Comparison of ENCODE assay signal across 17 cellular contexts in the genomic region with DNA sequence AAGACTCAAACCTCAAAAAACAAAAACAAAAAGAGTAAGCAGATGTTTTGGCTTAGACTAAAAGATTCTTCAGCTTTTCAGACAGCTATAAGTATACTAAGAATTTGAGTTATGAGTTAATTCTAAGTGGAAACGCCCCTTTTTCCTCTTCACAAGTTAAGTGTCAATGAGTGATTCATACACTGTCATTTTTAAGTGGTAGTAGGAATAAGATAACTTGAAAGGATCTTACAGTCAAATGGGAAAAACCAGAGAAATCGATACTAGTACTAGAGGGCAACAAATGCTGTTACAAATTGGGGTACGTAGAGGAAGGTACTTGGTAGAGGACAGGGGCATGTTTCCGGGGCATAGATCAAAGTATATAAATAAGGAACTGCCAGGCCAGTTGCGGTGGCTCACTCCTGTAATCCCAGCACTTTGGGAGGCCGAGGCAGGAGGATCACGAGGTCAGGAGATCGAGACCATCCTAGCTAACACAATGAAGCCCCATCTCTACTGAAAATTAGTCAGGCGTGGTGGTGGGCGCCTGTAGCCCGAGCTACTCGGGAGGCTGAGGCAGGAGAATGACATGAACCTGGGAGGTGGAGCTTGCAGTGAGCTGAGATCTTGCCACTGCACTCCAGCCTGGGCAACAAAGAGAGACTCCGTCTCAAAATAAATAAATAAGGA. TPM values are rescaled to one million over a fixed set of nuclear protein-coding genes. Genes with fewer than 3 reads are reported as not detected.
DNase-seq lines count a peak whose midpoint lies in the region; ATAC-seq and TF ChIP-seq lines count a peak whose summit lies in the region.
"Had no signal": no experiment of that assay in that cellular context is flagged by ENCODE, and none has a peak within 500 bp of the region (broad histone marks: within the 10 kb centered on the region; RNA-seq: fewer than 3 reads in every experiment).

No MANE protein-coding gene starts in this region.

- peaks cover 8 to 78% (median 57%) of the 10 kb centered on the region in 4 donors for H3K4me1 Mint-ChIP-seq in CD4-positive, CD25-positive, alpha-beta regulatory T cell
- H3K4me1 Mint-ChIP-seq in CD8-positive, alpha-beta T cell (ENCODE audit: low read depth), result peaks cover 63% of the 10 kb centered on the region
- peaks cover 33% of the 10 kb centered on the region for H3K4me1 Mint-ChIP-seq in activated T-helper 2 cell treated with anti-CD3 and anti-CD28 coated beads, Interferon-gamma antibody, Interleukin-2, Interleukin-4, amounts not matched to agents 10 μg/mL and 5 μg/mL and 100 μg/mL, durations not matched to agents 14 hours and 24 hours and 36 hours (ENCODE audit: low read depth)
- peaks cover 42 to 73% (median 62%) of the 10 kb centered on the region in 7 donors for H3K4me1 Mint-ChIP-seq in naive thymus-derived CD4-positive, alpha-beta T cell

- peaks cover 66% of the 10 kb centered on the region for H3K36me3 ChIP-seq in CD4-positive, CD25-positive, alpha-beta regulatory T cell (ENCODE audit: control insufficient read depth, insufficient read depth, low read length)
- H3K36me3 ChIP-seq in CD8-positive, alpha-beta T cell (ENCODE audit: insufficient read depth, low read length), result peaks cover 56% of the 10 kb centered on the region
- H3K36me3 ChIP-seq in naive thymus-derived CD4-positive, alpha-beta T cell (ENCODE audit: control insufficient read depth in 2 of 3, insufficient read depth in 3 of 3, low read length in 3 of 3), result peaks cover 19 to 59% (median 39%) of the 10 kb centered on the region in 3 experiments
- H3K36me3 ChIP-seq: ovary had no signal

- intact Hi-C loops in CD8-positive, alpha-beta T cell (cut with DNase I, micrococcal nuclease), result loop anchor here in 1 of 2 experiments (10.0 kb wide), 1 partner anchor 665 kb away; a partner anchor contains a TSS
- intact Hi-C loops in activated T-helper 2 cell treated with anti-CD3 and anti-CD28 coated beads, Interferon-gamma antibody, Interleukin-2, Interleukin-4, amounts not matched to agents 10 μg/mL and 5 μg/mL and 100 μg/mL, durations not matched to agents 14 hours and 24 hours and 36 hours (cut with micrococcal nuclease), result loop anchor here (10.0 kb wide), 2 partner anchors 235 to 265 kb away; a partner anchor contains a TSS
- intact Hi-C loops in naive thymus-derived CD4-positive, alpha-beta T cell (cut with micrococcal nuclease), result loop anchor here (10.0 kb wide), 3 partner anchors 235 to 665 kb away; a partner anchor contains a TSS

- peak in 1 of 3 donors; percentile 29 for DNase-seq in CD4-positive, CD25-positive, alpha-beta regulatory T cell
- DNase-seq in CD8-positive, alpha-beta T cell, result no peak
- no peak for DNase-seq in activated T-helper 2 cell treated with anti-CD3 and anti-CD28 coated beads, Interferon-gamma antibody, Interleukin-2, Interleukin-4, amounts not matched to agents 10 μg/mL and 5 μg/mL and 100 μg/mL, durations not matched to agents 14 hours and 24 hours and 36 hours (ENCODE audit: low spot score)
- no peak for DNase-seq in naive thymus-derived CD4-positive, alpha-beta T cell
- DNase-seq in ecto neural progenitor cell (ENCODE audit: low spot score), result no peak
- DNase-seq in coronary artery (ENCODE audit: low spot score), result no peak
- DNase-seq: gastrocnemius medialis; GM23248; MV-4-11; NCI-H2029; NCI-H510A; ovary; Right ventricle myocardium superior; sigmoid colon; stimulated activated CD4-positive, alpha-beta T cell treated with anti-CD3 and anti-CD28 coated beads, Interleukin-2, amount 100 ng/mL, for 48 hours; T-helper 2 cell had no signal

- peak overlapping the region in 3 of 4 donors; percentile 3 to 62 (median 38) for H3K4me3 Mint-ChIP-seq in CD4-positive, CD25-positive, alpha-beta regulatory T cell
- peak overlapping the region; percentile 44 for H3K4me3 Mint-ChIP-seq in CD8-positive, alpha-beta T cell
- H3K4me3 Mint-ChIP-seq in activated T-helper 2 cell treated with anti-CD3 and anti-CD28 coated beads, Interferon-gamma antibody, Interleukin-2, Interleukin-4, amounts not matched to agents 10 μg/mL and 5 μg/mL and 100 μg/mL, durations not matched to agents 14 hours and 24 hours and 36 hours (ENCODE audit: low read depth), result no peak overlapping the region
- peak overlapping the region in 9 of 10 donors; percentile 5 to 61 (median 40) for H3K4me3 Mint-ChIP-seq in naive thymus-derived CD4-positive, alpha-beta T cell

- CTCF ChIA-PET in CD8-positive, alpha-beta T cell (lab: Charles Lee), result interaction anchor here (1.6 to 3.3 kb wide), 2 partner anchors 55 to 82 kb away, joined by 3 to 18 read pairs; no protein-coding TSS in a partner anchor
- CTCF ChIA-PET in naive thymus-derived CD4-positive, alpha-beta T cell (lab: Charles Lee), result no interaction called here

- no peak overlapping the region for H3K4me3 ChIP-seq in CD4-positive, CD25-positive, alpha-beta regulatory T cell (ENCODE audit: low read depth, low read length)
- H3K4me3 ChIP-seq in CD8-positive, alpha-beta T cell (ENCODE audit: low read depth, low read length), result no peak overlapping the region
- no peak overlapping the region for H3K4me3 ChIP-seq in naive thymus-derived CD4-positive, alpha-beta T cell (ENCODE audit: low read length)
- no peak overlapping the region for H3K4me3 ChIP-seq in coronary artery
- H3K4me3 ChIP-seq: gastrocnemius medialis, GM23248, ovary, sigmoid colon had no signal

- peaks cover 61% of the 10 kb centered on the region for H3K4me1 ChIP-seq in CD4-positive, CD25-positive, alpha-beta regulatory T cell (ENCODE audit: control insufficient read depth, insufficient read depth, low read length, poor library complexity, severe bottlenecking)
- peaks cover 59% of the 10 kb centered on the region for H3K4me1 ChIP-seq in CD8-positive, alpha-beta T cell (ENCODE audit: insufficient read depth, low read length)
- peaks cover 43 to 48% of the 10 kb centered on the region in 2 donors for H3K4me1 ChIP-seq in naive thymus-derived CD4-positive, alpha-beta T cell (ENCODE audit: control insufficient read depth in 2 of 2, insufficient read depth in 2 of 2, low read length in 2 of 2)

- POLR2A ChIA-PET in CD8-positive, alpha-beta T cell (lab: Charles Lee), result no interaction called here
- POLR2A ChIA-PET in naive thymus-derived CD4-positive, alpha-beta T cell (lab: Charles Lee), result interaction anchor here (1.0 to 2.3 kb wide), 5 partner anchors 13 to 70 kb away, joined by 3 to 17 read pairs (median 6); a partner anchor contains a TSS

- no peak for TF ChIP-seq CTCF in CD8-positive, alpha-beta T cell (IDR thresholded peaks at IDR 0.05)
- no peak for TF ChIP-seq CTCF in coronary artery (IDR thresholded peaks at IDR 0.05)

- no peaks in the 10 kb centered on the region for H3K9me3 Mint-ChIP-seq in CD4-positive, CD25-positive, alpha-beta regulatory T cell
- no peaks in the 10 kb centered on the region for H3K9me3 Mint-ChIP-seq in CD8-positive, alpha-beta T cell
- no peaks in the 10 kb centered on the region for H3K9me3 Mint-ChIP-seq in activated T-helper 2 cell treated with anti-CD3 and anti-CD28 coated beads, Interferon-gamma antibody, Interleukin-2, Interleukin-4, amounts not matched to agents 10 μg/mL and 5 μg/mL and 100 μg/mL, durations not matched to agents 14 hours and 24 hours and 36 hours
- peaks cover 0 to 4% (median 0%) of the 10 kb centered on the region in 11 donors for H3K9me3 Mint-ChIP-seq in naive thymus-derived CD4-positive, alpha-beta T cell

- no peaks in the 10 kb centered on the region for H3K27me3 ChIP-seq in CD4-positive, CD25-positive, alpha-beta regulatory T cell (ENCODE audit: control insufficient read depth, insufficient read depth, low read length)
- H3K27me3 ChIP-seq in CD8-positive, alpha-beta T cell (ENCODE audit: insufficient read depth, low read length), result no peaks in the 10 kb centered on the region
- H3K27me3 ChIP-seq in naive thymus-derived CD4-positive, alpha-beta T cell (ENCODE audit: control insufficient read depth in 2 of 2, insufficient read depth in 2 of 2, low read length in 2 of 2), result no peaks in the 10 kb centered on the region
- H3K27me3 ChIP-seq: gastrocnemius medialis, ovary, sigmoid colon had no signal

- H3K27ac ChIP-seq in CD4-positive, CD25-positive, alpha-beta regulatory T cell (ENCODE audit: insufficient read depth, low read length, poor library complexity, severe bottlenecking), result peak overlapping the region; percentile 45
- no peak overlapping the region for H3K27ac ChIP-seq in CD8-positive, alpha-beta T cell (ENCODE audit: low read depth, low read length)
- peak overlapping the region; percentile 24 for H3K27ac ChIP-seq in naive thymus-derived CD4-positive, alpha-beta T cell (ENCODE audit: low read depth, low read length)
- H3K27ac ChIP-seq in coronary artery, result no peak overlapping the region
- H3K27ac ChIP-seq: gastrocnemius medialis, GM23248, ovary, sigmoid colon had no signal

- H3K27ac Mint-ChIP-seq in CD4-positive, CD25-positive, alpha-beta regulatory T cell, result peak overlapping the region; percentile 35 to 95 (median 77)
- peak overlapping the region; percentile 68 for H3K27ac Mint-ChIP-seq in CD8-positive, alpha-beta T cell
- H3K27ac Mint-ChIP-seq in activated T-helper 2 cell treated with anti-CD3 and anti-CD28 coated beads, Interferon-gamma antibody, Interleukin-2, Interleukin-4, amounts not matched to agents 10 μg/mL and 5 μg/mL and 100 μg/mL, durations not matched to agents 14 hours and 24 hours and 36 hours, result peak overlapping the region; percentile 77
- H3K27ac Mint-ChIP-seq in naive thymus-derived CD4-positive, alpha-beta T cell, result peak overlapping the region in 8 of 9 donors; percentile 9 to 89 (median 78)

- peaks cover 49% of the 10 kb centered on the region for H3K36me3 Mint-ChIP-seq in CD4-positive, CD25-positive, alpha-beta regulatory T cell
- peaks cover 76% of the 10 kb centered on the region for H3K36me3 Mint-ChIP-seq in CD8-positive, alpha-beta T cell
- peaks cover 82% of the 10 kb centered on the region for H3K36me3 Mint-ChIP-seq in activated T-helper 2 cell treated with anti-CD3 and anti-CD28 coated beads, Interferon-gamma antibody, Interleukin-2, Interleukin-4, amounts not matched to agents 10 μg/mL and 5 μg/mL and 100 μg/mL, durations not matched to agents 14 hours and 24 hours and 36 hours (ENCODE audit: low read depth)
- H3K36me3 Mint-ChIP-seq in naive thymus-derived CD4-positive, alpha-beta T cell, result peaks cover 12 to 46% (median 31%) of the 10 kb centered on the region in 5 donors

- peak; percentile 26 to 29 for ATAC-seq in CD4-positive, CD25-positive, alpha-beta regulatory T cell (ENCODE audit: low read depth in 2 of 2)
- ATAC-seq in CD8-positive, alpha-beta T cell, result no peak
- no peak for ATAC-seq in naive thymus-derived CD4-positive, alpha-beta T cell
- ATAC-seq in GM21381 (IDR thresholded peaks at IDR 0.05; ENCODE audit: unreplicated experiment), result no peak
- ATAC-seq: gastrocnemius medialis had no signal

- no peaks in the 10 kb centered on the region for H3K9me3 ChIP-seq in CD4-positive, CD25-positive, alpha-beta regulatory T cell (ENCODE audit: control insufficient read depth in 2 of 2, low read length in 2 of 2)
- no peaks in the 10 kb centered on the region for H3K9me3 ChIP-seq in CD8-positive, alpha-beta T cell (ENCODE audit: low read length)
- no peaks in the 10 kb centered on the region for H3K9me3 ChIP-seq in naive thymus-derived CD4-positive, alpha-beta T cell (ENCODE audit: control insufficient read depth in 2 of 3, low read length in 3 of 3)
- H3K9me3 ChIP-seq: gastrocnemius medialis, ovary, sigmoid colon had no signal

- no peaks in the 10 kb centered on the region for H3K27me3 Mint-ChIP-seq in CD4-positive, CD25-positive, alpha-beta regulatory T cell
- no peaks in the 10 kb centered on the region for H3K27me3 Mint-ChIP-seq in CD8-positive, alpha-beta T cell (ENCODE audit: low read depth)
- no peaks in the 10 kb centered on the region for H3K27me3 Mint-ChIP-seq in activated T-helper 2 cell treated with anti-CD3 and anti-CD28 coated beads, Interferon-gamma antibody, Interleukin-2, Interleukin-4, amounts not matched to agents 10 μg/mL and 5 μg/mL and 100 μg/mL, durations not matched to agents 14 hours and 24 hours and 36 hours (ENCODE audit: low read depth)
- no peaks in the 10 kb centered on the region for H3K27me3 Mint-ChIP-seq in naive thymus-derived CD4-positive, alpha-beta T cell

RNA-seq across cellular contexts. Expression of a gene that starts 7.4 kb away (rescaled TPM):
- total RNA-seq in CD4-positive, CD25-positive, alpha-beta regulatory T cell, result 408 TPM
- 1,000 to 10,000 TPM in 2 of 4 donors, 100 to 1,000 TPM in 2; 858 to 1,137 (median 1,025) TPM for polyA plus RNA-seq in CD4-positive, CD25-positive, alpha-beta regulatory T cell
- total RNA-seq in CD8-positive, alpha-beta T cell, result 100 to 1,000 TPM; 439 to 447 TPM
- 437 and 443 TPM in 2 replicates for total RNA-seq in activated T-helper 2 cell treated with anti-CD3 and anti-CD28 coated beads, Interferon-gamma antibody, Interleukin-2, Interleukin-4, amounts not matched to agents 10 μg/mL and 5 μg/mL and 100 μg/mL, durations not matched to agents 14 hours and 24 hours and 36 hours
- total RNA-seq in naive thymus-derived CD4-positive, alpha-beta T cell, result 100 to 1,000 TPM; 388 to 561 (median 412) TPM
- polyA plus RNA-seq in naive thymus-derived CD4-positive, alpha-beta T cell, result 100 to 1,000 TPM; 677 to 832 TPM

Comparison
In these comparisons a context has a peak if more than half of its experiments do, and no peak if none do; other contexts are left out.
1. ATAC-seq: peak in CD4-positive, CD25-positive, alpha-beta regulatory T cell (2 of 2); none in CD8-positive, alpha-beta T cell (single experiment), naive thymus-derived CD4-positive, alpha-beta T cell (single experiment) and GM21381 (single experiment).
2. H3K27ac ChIP-seq: peak in CD4-positive, CD25-positive, alpha-beta regulatory T cell (single experiment) and naive thymus-derived CD4-positive, alpha-beta T cell (single experiment); none in CD8-positive, alpha-beta T cell (single experiment) and coronary artery (0 of 2).
3. Peak in every context shown above with its lines, with median percentiles within 50 percentile points of each other: H3K27ac Mint-ChIP-seq.